Comparison of ENCODE assay signal across 22 cellular contexts in the genomic region with DNA sequence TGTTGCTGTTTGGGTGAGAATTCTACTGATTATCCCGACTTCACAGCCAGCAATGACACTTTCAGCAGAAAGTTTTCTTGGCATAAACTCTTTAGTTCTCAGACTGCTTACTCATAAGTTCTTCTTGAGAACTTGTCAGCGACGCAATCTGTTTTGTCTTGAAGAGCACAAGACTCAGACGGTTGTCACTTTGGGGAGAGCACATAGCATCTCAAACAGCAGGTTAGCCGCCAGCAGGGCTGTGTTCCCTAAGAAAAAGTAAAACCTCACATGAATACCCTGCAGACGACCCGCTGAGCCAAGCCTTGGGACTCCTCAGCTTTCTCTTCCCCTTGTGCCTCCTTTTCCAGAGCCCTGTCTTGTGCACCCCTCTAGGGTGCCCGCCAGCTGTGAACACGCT. TPM values are rescaled to one million over a fixed set of nuclear protein-coding genes. Genes with fewer than 3 reads are reported as not detected.
DNase-seq lines count a peak whose midpoint lies in the region; ATAC-seq, FAIRE-seq and TF ChIP-seq lines count a peak whose summit lies in the region.
"Had no signal": no experiment of that assay in that cellular context is flagged by ENCODE, and none has a peak within 500 bp of the region (broad histone marks: within the 10 kb centered on the region; RNA-seq: fewer than 3 reads in every experiment).

No MANE protein-coding gene starts in this region.

- H3K4me1 Mint-ChIP-seq in activated naive CD4-positive, alpha-beta T cell treated with anti-CD3 and anti-CD28 coated beads, Interleukin-2, amount 50 U/mL, for 24 hours: peaks cover 27% of the 10 kb centered on the region

- peaks cover 1% of the 10 kb centered on the region for H3K36me3 ChIP-seq in bronchial epithelial cell (ENCODE audit: control insufficient read depth, insufficient read depth, low read length)
- H3K36me3 ChIP-seq in thymus (ENCODE audit: control insufficient read depth, insufficient read depth): peaks cover under 1% of the 10 kb centered on the region

- peak overlapping the region; percentile 23 for H3K27ac Mint-ChIP-seq in activated naive CD4-positive, alpha-beta T cell treated with anti-CD3 and anti-CD28 coated beads, Interleukin-2, amount 50 U/mL, for 24 hours
- H3K27ac Mint-ChIP-seq in activated naive CD4-positive, alpha-beta T cell treated with anti-CD3 and anti-CD28 coated beads, Interleukin-2, amount 50 U/mL, for 72 hours: no peak overlapping the region
- H3K27ac Mint-ChIP-seq: activated CD4-positive, alpha-beta T cell treated with anti-CD3 and anti-CD28 coated beads for 36 hours had no signal

- peak overlapping the region; percentile 25 for H3K27ac ChIP-seq in thymus (ENCODE audit: low read depth)
- H3K27ac ChIP-seq: upper lobe of right lung had no signal

- no peak overlapping the region for H3K4me3 Mint-ChIP-seq in activated naive CD4-positive, alpha-beta T cell treated with anti-CD3 and anti-CD28 coated beads, Interleukin-2, amount 50 U/mL, for 24 hours
- H3K4me3 Mint-ChIP-seq: activated CD4-positive, alpha-beta T cell treated with anti-CD3 and anti-CD28 coated beads for 36 hours; activated naive CD8-positive, alpha-beta T cell; central memory CD8-positive, alpha-beta T cell had no signal

- WGBS in thymus: 94% methylated on average over 9 of the region's 9 CpGs

- DNase-seq in activated naive CD4-positive, alpha-beta T cell treated with anti-CD3 and anti-CD28 coated beads, Interleukin-2, amount 50 U/mL, for 72 hours (ENCODE audit: low spot score in 2 of 2): no peak
- DNase-seq in bronchial epithelial cell (ENCODE audit: low read depth) (peak; percentile 12), middle frontal gyrus (ENCODE audit: extremely low spot score, low spot score) (peak; percentile 18), COLO668 (lab: John Stamatoyannopoulos, UW; ENCODE audit: unreplicated experiment) (no peak), islet precursor cell (no peak)
- DNase-seq in activated naive CD4-positive, alpha-beta T cell treated with Interleukin-2 at 50 U/mL for 16 hours: no peak
- DNase-seq: activated CD4-positive, alpha-beta T cell treated with anti-CD3 and anti-CD28 coated beads for 36 hours; activated CD8-positive, alpha-beta memory T cell treated with anti-CD3 and anti-CD28 coated beads, Interleukin-2, amount 50 U/mL, for 48 hours; Calu3; glutamatergic neuron; midbrain; NCI-H146; Right ventricle myocardium superior; stimulated activated naive CD4-positive, alpha-beta T cell; upper lobe of right lung had no signal

- TF ChIP-seq CTCF in bronchial epithelial cell (IDR thresholded peaks at IDR 0.05; ENCODE audit: insufficient read depth, low read length, severe bottlenecking): no peak

- peaks cover 11% of the 10 kb centered on the region for H3K36me3 Mint-ChIP-seq in activated naive CD4-positive, alpha-beta T cell treated with anti-CD3 and anti-CD28 coated beads, Interleukin-2, amount 50 U/mL, for 24 hours
- H3K36me3 Mint-ChIP-seq in activated naive CD4-positive, alpha-beta T cell treated with anti-CD3 and anti-CD28 coated beads, Interleukin-2, amount 50 U/mL, for 72 hours: peaks cover 9 to 11% of the 10 kb centered on the region in 2 donors

- H3K9me3 Mint-ChIP-seq in activated naive CD4-positive, alpha-beta T cell treated with anti-CD3 and anti-CD28 coated beads, Interleukin-2, amount 50 U/mL, for 24 hours: no peaks in the 10 kb centered on the region
- H3K9me3 Mint-ChIP-seq in activated naive CD4-positive, alpha-beta T cell treated with anti-CD3 and anti-CD28 coated beads, Interleukin-2, amount 50 U/mL, for 72 hours: no peaks in the 10 kb centered on the region
- H3K9me3 Mint-ChIP-seq: central memory CD8-positive, alpha-beta T cell had no signal

- H3K9me3 ChIP-seq in thymus (ENCODE audit: control insufficient read depth): no peaks in the 10 kb centered on the region
- H3K9me3 ChIP-seq: upper lobe of right lung had no signal

- peaks cover 3% of the 10 kb centered on the region for H3K4me1 ChIP-seq in thymus (ENCODE audit: control insufficient read depth, insufficient read depth, low read length)
- H3K4me1 ChIP-seq: upper lobe of right lung had no signal

- H3K27me3 ChIP-seq in bronchial epithelial cell (ENCODE audit: control insufficient read depth, insufficient read depth, low read length) (no peaks in the 10 kb centered on the region), thymus (ENCODE audit: control insufficient read depth, insufficient read depth) (no peaks in the 10 kb centered on the region)
- H3K27me3 ChIP-seq: upper lobe of right lung had no signal

- no peak for FAIRE-seq in bronchial epithelial cell (lab: Jason Lieb, UNC)
- FAIRE-seq: A204.1, GM18507, GM19239 had no signal

- no peak for ATAC-seq in activated naive CD4-positive, alpha-beta T cell treated with anti-CD3 and anti-CD28 coated beads, Interleukin-2, amount 50 U/mL, for 72 hours
- ATAC-seq: activated CD4-positive, alpha-beta T cell treated with anti-CD3 and anti-CD28 coated beads for 36 hours; upper lobe of right lung had no signal

- no peak overlapping the region for H3K4me3 ChIP-seq in bronchial epithelial cell (ENCODE audit: low read depth, low read length)
- H3K4me3 ChIP-seq in thymus (ENCODE audit: low read length): no peak overlapping the region
- H3K4me3 ChIP-seq: upper lobe of right lung had no signal

- H3K27me3 Mint-ChIP-seq in activated naive CD4-positive, alpha-beta T cell treated with anti-CD3 and anti-CD28 coated beads, Interleukin-2, amount 50 U/mL, for 24 hours: no peaks in the 10 kb centered on the region
- H3K27me3 Mint-ChIP-seq: activated CD4-positive, alpha-beta T cell treated with anti-CD3 and anti-CD28 coated beads for 36 hours; activated naive CD8-positive, alpha-beta T cell; central memory CD8-positive, alpha-beta T cell had no signal

RNA-seq across cellular contexts. Expression of a gene that starts 11.4 kb away (rescaled TPM):
- 10 to 100 TPM; 15.3 to 16.6 TPM for total RNA-seq in activated naive CD4-positive, alpha-beta T cell treated with anti-CD3 and anti-CD28 coated beads, Interleukin-2, amount 50 U/mL, for 72 hours
- total RNA-seq in bronchial epithelial cell: 0.51 and 1.6 TPM in 2 replicates
- polyA plus RNA-seq in thymus: 4.2 TPM
- total RNA-seq: upper lobe of right lung had no signal

RNA-seq across cellular contexts. Expression of a gene that starts 43.8 kb away (rescaled TPM):
- 10 to 100 TPM; 23.9 to 32.2 TPM for total RNA-seq in activated naive CD4-positive, alpha-beta T cell treated with anti-CD3 and anti-CD28 coated beads, Interleukin-2, amount 50 U/mL, for 72 hours
- total RNA-seq in bronchial epithelial cell: 13.7 and 19.1 TPM in 2 replicates
- polyA plus RNA-seq in thymus: 10.5 TPM

RNA-seq across cellular contexts. Expression of a gene that starts 46.8 kb away (rescaled TPM):
- total RNA-seq in activated naive CD4-positive, alpha-beta T cell treated with anti-CD3 and anti-CD28 coated beads, Interleukin-2, amount 50 U/mL, for 72 hours: 10 to 100 TPM in 1 of 2 donors, 1 to 10 TPM in 1; 4.6 to 10.9 TPM
- total RNA-seq in bronchial epithelial cell: 7.6 and 11.8 TPM in 2 replicates
- polyA plus RNA-seq in thymus: 8.4 TPM

RNA-seq across cellular contexts. Expression of a gene that starts 49.5 kb away (rescaled TPM):
- 10 to 100 TPM; 12.0 to 16.9 TPM for total RNA-seq in activated naive CD4-positive, alpha-beta T cell treated with anti-CD3 and anti-CD28 coated beads, Interleukin-2, amount 50 U/mL, for 72 hours
- 3.2 and 6.1 TPM in 2 replicates for total RNA-seq in bronchial epithelial cell
- 27.4 TPM for polyA plus RNA-seq in thymus

Comparison
In these comparisons a context has a peak if more than half of its experiments do, and no peak if none do; other contexts are left out.
1. DNase-seq: peak in bronchial epithelial cell (single experiment) and middle frontal gyrus (single experiment); none in activated naive CD4-positive, alpha-beta T cell treated with anti-CD3 and anti-CD28 coated beads, Interleukin-2, amount 50 U/mL, for 72 hours (0 of 2), COLO668 (single experiment), activated naive CD4-positive, alpha-beta T cell treated with Interleukin-2 at 50 U/mL for 16 hours (single experiment) and islet precursor cell (single experiment).